In the genomic region with DNA sequence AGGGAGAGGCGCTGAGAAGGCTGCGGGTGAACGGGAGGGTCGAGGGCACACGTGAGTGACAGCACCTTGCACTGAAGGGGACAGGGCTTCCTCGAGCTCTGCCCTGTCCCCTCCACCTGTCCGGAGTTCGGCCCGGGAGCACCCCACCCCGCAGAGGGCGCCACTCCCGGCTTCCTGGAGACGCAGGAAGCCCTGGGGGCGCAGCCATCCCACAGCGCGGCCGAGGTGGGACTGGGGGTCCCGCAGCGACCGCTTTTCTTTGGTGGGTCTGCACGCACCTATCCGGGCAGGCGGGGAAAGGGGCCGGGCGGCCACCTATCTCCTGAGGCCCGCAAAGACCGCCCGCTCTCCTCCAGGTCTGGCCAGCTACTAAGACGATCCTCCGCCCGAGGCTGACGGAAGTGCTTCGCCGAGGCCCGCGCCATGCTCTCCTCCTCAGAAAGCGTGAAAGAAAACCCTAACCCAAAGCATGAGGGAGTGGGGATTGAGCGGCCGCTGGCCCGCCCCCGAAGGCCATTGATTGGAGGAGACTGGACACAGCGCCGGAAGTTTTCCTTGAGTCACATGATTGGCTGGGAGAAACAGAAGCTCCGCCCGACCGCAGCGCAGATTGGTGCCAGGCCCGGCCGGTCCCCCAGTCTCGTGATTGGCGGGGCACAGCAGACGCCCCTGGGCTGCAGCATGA, we compare ENCODE assay signal across 8 cellular contexts. TPM values are rescaled to one million over a fixed set of nuclear protein-coding genes. Genes with fewer than 3 reads are reported as not detected.
DNase-seq lines count a peak whose midpoint lies in the region; ATAC-seq and TF ChIP-seq lines count a peak whose summit lies in the region.

No MANE protein-coding gene starts in this region.

- H2BK15ac ChIP-seq in IMR-90 (ENCODE audit: low read depth, low read length), result no peak overlapping the region

- H3K4me3 ChIP-seq in IMR-90 (ENCODE audit: insufficient read depth, low read depth, low read length) (peak overlapping the region; percentile 63), OCI-LY7 (ENCODE audit: low read depth, low read length, poor library complexity, severe bottlenecking) (peak overlapping the region; percentile 89), esophagus (ENCODE audit: low read depth in 1 of 2, low read length in 2 of 2) (peak overlapping the region; percentile 75 to 78), mucosa of stomach (ENCODE audit: low read length) (peak overlapping the region; percentile 74)

- no peak overlapping the region for H3K18ac ChIP-seq in IMR-90 (ENCODE audit: low read depth, low read length)

- no peaks in the 10 kb centered on the region for H3K9me1 ChIP-seq in IMR-90 (ENCODE audit: insufficient read depth, low read length)

- H3K56ac ChIP-seq in IMR-90 (ENCODE audit: extremely low read depth, insufficient read depth, low read length), result peak overlapping the region; percentile 35; the same call in 1 of the 2 replicates

- H3K36me3 ChIP-seq in IMR-90 (ENCODE audit: control insufficient read depth, insufficient read depth, low read length) (peaks cover 14% of the 10 kb centered on the region), OCI-LY7 (ENCODE audit: insufficient read depth, low read length) (peaks cover 59% of the 10 kb centered on the region), esophagus (ENCODE audit: control insufficient read depth in 2 of 2, insufficient read depth in 2 of 2, low read length in 1 of 2) (peaks cover 1 to 3% of the 10 kb centered on the region in 2 donors), mucosa of stomach (ENCODE audit: control insufficient read depth, insufficient read depth, low read length) (no peaks in the 10 kb centered on the region)

- H3K9me3 ChIP-seq in IMR-90 (ENCODE audit: control insufficient read depth, insufficient read depth, low read length), result no peaks in the 10 kb centered on the region
- H3K9me3 ChIP-seq in OCI-LY7 (ENCODE audit: low read length), result no peaks in the 10 kb centered on the region
- H3K9me3 ChIP-seq in esophagus (ENCODE audit: control insufficient read depth in 2 of 2, insufficient read depth in 1 of 2, low read depth in 1 of 2, low read length in 1 of 2), result no peaks in the 10 kb centered on the region
- H3K9me3 ChIP-seq in mucosa of stomach (ENCODE audit: control insufficient read depth, low read length), result no peaks in the 10 kb centered on the region

- H3K9ac ChIP-seq in IMR-90 (ENCODE audit: low read depth, low read length) (peak overlapping the region; percentile 75), mucosa of stomach (ENCODE audit: low read length) (peak overlapping the region; percentile 82)

- peak; percentile 87 for ATAC-seq in GM21515 (IDR thresholded peaks at IDR 0.05; ENCODE audit: unreplicated experiment)
- ATAC-seq in IMR-90 (ENCODE audit: low read depth), result peak; percentile 95

- peak overlapping the region; percentile 96 for H2AFZ ChIP-seq in IMR-90 (replicated peaks; ENCODE audit: low read length, poor library complexity)
- H2AFZ ChIP-seq in OCI-LY7 (ENCODE audit: low read length), result peak overlapping the region; percentile 41; the same call in 1 of the 2 replicates

- WGBS in IMR-90 (ENCODE audit: extremely low coverage in 2 of 2, insufficient read length in 1 of 2), 2 experiments, result 0% methylated on average over 18 of the region's 52 CpGs; no CpG with 5 or more reads in 1 of the 2 experiments
- WGBS in esophagus, 2 donors, result 0 to 1% methylated on average over 48 to 52 of the region's 52 CpGs

- POLR2A ChIA-PET in IMR-90 (lab: Charles Lee; ENCODE audit: unreplicated experiment) (interaction anchor here (0.6 to 1.0 kb wide), 2 partner anchors 52 to 58 kb away, joined by 4 read pairs; partner anchors contain the start of gene ST3GAL2), OCI-LY7 (lab: Charles Lee) (interaction anchor here (0.6 to 2.8 kb wide), 21 partner anchors 11 to 1512 kb away, joined by 3 to 14 read pairs (median 3); partner anchors contain the start of genes AARS1, COG4, DDX19A and FCSK)

- TF ChIP-seq RAD21 in IMR-90 (IDR thresholded peaks at IDR 0.05; ENCODE audit: low read length), result no peak

- H3K4me1 ChIP-seq in IMR-90 (ENCODE audit: control insufficient read depth, insufficient read depth, low read length) (no peaks in the 10 kb centered on the region; the same call in 1 of the 2 replicates), OCI-LY7 (ENCODE audit: insufficient read depth, low read length, poor library complexity, severe bottlenecking) (peaks cover 17% of the 10 kb centered on the region), esophagus (ENCODE audit: control insufficient read depth in 2 of 2, insufficient read depth in 2 of 2, low read length in 1 of 2) (peaks cover 0 to 6% of the 10 kb centered on the region in 2 donors), mucosa of stomach (ENCODE audit: control insufficient read depth, insufficient read depth, low read length) (peaks cover 16% of the 10 kb centered on the region)

- H3K27ac ChIP-seq in IMR-90 (ENCODE audit: insufficient read depth, low read length) (peak overlapping the region; percentile 79), OCI-LY7 (ENCODE audit: low read depth, low read length, poor library complexity, severe bottlenecking) (peak overlapping the region; percentile 84), esophagus (ENCODE audit: low read depth in 2 of 2, low read length in 1 of 2) (peak overlapping the region; percentile 84 to 86)

- BruUV-seq in IMR-90 (replicated peaks; lab: Mats Ljungman, UMichigan) (TSS peak; percentile 27), OCI-LY7 (replicated peaks; lab: Mats Ljungman, UMichigan) (TSS peak; percentile 58)

- TF ChIP-seq POLR2A in IMR-90 (IDR thresholded peaks at IDR 0.05; ENCODE audit: low read depth, low read length), result peak; percentile 88

- H4K91ac ChIP-seq in IMR-90 (ENCODE audit: insufficient read depth, low read depth, low read length), result peak overlapping the region; percentile 79

- H4K5ac ChIP-seq in IMR-90 (ENCODE audit: low read depth, low read length), result peak overlapping the region; percentile 23; the same call in 1 of the 2 replicates

- H2AK9ac ChIP-seq in IMR-90 (replicated peaks; ENCODE audit: low read depth, low read length, poor library complexity), result peak overlapping the region; percentile 99

- H3K4ac ChIP-seq in IMR-90 (ENCODE audit: low read depth, low read length), result peak overlapping the region; percentile 96

- DNase-seq in DMS 273 treated with DMSO at 0.1 percent for 48 hours (lab: John Stamatoyannopoulos, UW), result peak; percentile 92
- DNase-seq in IMR-90, result peak; percentile 96
- DNase-seq in OCI-LY7 (ENCODE audit: low spot score), result peak; percentile 98
- DNase-seq in activated T-cell treated with anti-CD3 and anti-CD28 coated beads, Interleukin-2, amount 50 U/mL, for 1 hour, result peak; percentile 93
- DNase-seq in stimulated activated CD8-positive, alpha-beta memory T cell treated with anti-CD3 and anti-CD28 coated beads, Interleukin-7, amount 100 ng/mL, for 1 hour (ENCODE audit: low read depth in 2 of 2), result peak; percentile 89

- peak overlapping the region; percentile 80 for H2BK5ac ChIP-seq in IMR-90 (ENCODE audit: low read depth, low read length, poor library complexity, severe bottlenecking)

- H2BK120ac ChIP-seq in IMR-90 (ENCODE audit: low read depth, low read length), result peak overlapping the region; percentile 43; the same call in 1 of the 2 replicates

- peaks cover 9 to 31% of the 10 kb centered on the region in 2 experiments; a peak in 3 of 4 replicates for H3K79me1 ChIP-seq in IMR-90 (ENCODE audit: low read depth in 1 of 2, low read length in 2 of 2)

- peak overlapping the region; percentile 65 to 93; a peak in 3 of 4 replicates for H4K8ac ChIP-seq in IMR-90 (ENCODE audit: low read depth in 2 of 2, low read length in 2 of 2)

- no peaks in the 10 kb centered on the region for H3K9me2 ChIP-seq in OCI-LY7 (ENCODE audit: insufficient read depth, low read length)

- no peak overlapping the region for H2BK20ac ChIP-seq in IMR-90 (ENCODE audit: low read depth, low read length)

- intact Hi-C loops in IMR-90 (cut with micrococcal nuclease), result loop anchor here (1.0 to 5.0 kb wide), 5 partner anchors 58 to 271 kb away; partner anchors contain the start of genes COG4, FCSK, SF3B3 and ST3GAL2
- intact Hi-C loops in OCI-LY7 (cut with micrococcal nuclease; ENCODE audit: unreplicated experiment), result loop anchor here (1.0 to 5.0 kb wide), 4 partner anchors 51 to 142 kb away; partner anchors contain the start of genes COG4, FCSK and SF3B3

- H3K79me2 ChIP-seq in OCI-LY7 (ENCODE audit: insufficient read depth, low read depth, low read length), result peaks cover 26% of the 10 kb centered on the region; the same call in 1 of the 2 replicates

- in situ Hi-C loops in IMR-90 (cut with MboI; ENCODE audit: low sequenced_read_pairs), result no loop called here

- H3K14ac ChIP-seq in IMR-90 (replicated peaks; ENCODE audit: low read depth, low read length), result peak overlapping the region; percentile 99

- no peaks in the 10 kb centered on the region for H4K20me1 ChIP-seq in IMR-90 (ENCODE audit: insufficient read depth, low read length)
- 0 out of 2 replicates have a peak, but pooled peaks cover 4% of the 10 kb centered on the region for H4K20me1 ChIP-seq in OCI-LY7 (ENCODE audit: insufficient read depth, low read length)

- dilution Hi-C loops in IMR-90 (cut with HindIII; ENCODE audit: low sequenced_read_pairs, unreplicated experiment), result no loop called here

- peak; percentile 26; the same call in 1 of the 2 replicates for TF ChIP-seq CTCF in IMR-90 (conservative IDR thresholded peaks at IDR 0.05; ENCODE audit: low read depth, low read length)
- peak; percentile 71 for TF ChIP-seq CTCF in OCI-LY7 (conservative IDR thresholded peaks at IDR 0.05; ENCODE audit: low read length)

- H3K27me3 ChIP-seq in IMR-90 (ENCODE audit: control insufficient read depth, insufficient read depth, low read length) (no peaks in the 10 kb centered on the region), esophagus (ENCODE audit: control insufficient read depth in 1 of 2, insufficient read depth in 2 of 2, low read length in 2 of 2) (no peaks in the 10 kb centered on the region), mucosa of stomach (ENCODE audit: control insufficient read depth, insufficient read depth, low read length) (no peaks in the 10 kb centered on the region)

- H3K23ac ChIP-seq in IMR-90 (ENCODE audit: low read depth, low read length), result peak overlapping the region; percentile 93

- H3K4me2 ChIP-seq in IMR-90 (ENCODE audit: low read depth, low read length) (peak overlapping the region; percentile 88), OCI-LY7 (ENCODE audit: low read length) (peak overlapping the region; percentile 95)

- H2AK5ac ChIP-seq in IMR-90 (ENCODE audit: low read depth, low read length), result peak overlapping the region; percentile 88

- CTCF ChIA-PET in IMR-90 (lab: Yijun Ruan, JAX), result interaction anchor here (0.6 to 1.6 kb wide), 4 partner anchors 10 to 1080 kb away, joined by 3 to 5 read pairs (median 3); no protein-coding TSS in a partner anchor
- CTCF ChIA-PET in OCI-LY7 (lab: Charles Lee; ENCODE audit: unreplicated experiment), result interaction anchor here (0.6 to 1.2 kb wide), 4 partner anchors 23 to 144 kb away, joined by 3 to 4 read pairs (median 4); partner anchors contain the start of gene FCSK

RNA-seq across cellular contexts. Expression of gene DDX19A, which starts 34.4 kb away (rescaled TPM):
- total RNA-seq in IMR-90 (2012; rRNA removed) (52.2 and 69.5 TPM in 2 replicates), OCI-LY7 (2022) (40.2 and 41.5 TPM in 2 replicates)
- polyA plus RNA-seq in IMR-90 (2012; rRNA removed) (41.1 and 44.7 TPM in 2 replicates), esophagus (10 to 100 TPM in 1 of 2 donors, 1 to 10 TPM in 1; 9.7 to 21.5 TPM)
- polyA plus RNA-seq in IMR-90 (2012; cell fraction: cytosol; rRNA removed), result 24.2 and 33.9 TPM in 2 replicates
- 20.1 and 38.5 TPM in 2 replicates for polyA plus RNA-seq in IMR-90 (2012; cell fraction: nucleus; rRNA removed; ENCODE audit: low replicate concordance)
- total RNA-seq in OCI-LY7 (2014; rRNA removed; shearing (Covaris generic)), result 50.3 and 51.6 TPM in 2 replicates

RNA-seq across cellular contexts. Expression of gene ST3GAL2, which starts 57.8 kb away (rescaled TPM):
- total RNA-seq in IMR-90 (2012; rRNA removed) (16.4 and 17.4 TPM in 2 replicates), OCI-LY7 (2022) (48.5 and 61.0 TPM in 2 replicates)
- polyA plus RNA-seq in IMR-90 (2012; rRNA removed) (17.7 and 18.3 TPM in 2 replicates), esophagus (1 to 10 TPM; 1.6 to 1.7 TPM)
- polyA plus RNA-seq in IMR-90 (2012; cell fraction: cytosol; rRNA removed), result 13.0 and 21.7 TPM in 2 replicates
- 13.5 and 18.2 TPM in 2 replicates for polyA plus RNA-seq in IMR-90 (2012; cell fraction: nucleus; rRNA removed; ENCODE audit: low replicate concordance)
- 42.6 and 44.6 TPM in 2 replicates for total RNA-seq in OCI-LY7 (2014; rRNA removed; shearing (Covaris generic))

Comparison
In these comparisons a context has a peak if more than half of its experiments do, and no peak if none do; other contexts are left out.
1. Peak in every context shown above with its lines: DNase-seq, ATAC-seq, H3K4me3 ChIP-seq and H3K27ac ChIP-seq.